ENCODE assay signal across 1 cellular context in genomic region chr14:23162800-23163199, GRCh38.
TF ChIP-seq lines count a peak whose summit lies in the region.

No MANE protein-coding gene starts in this region.

TF ChIP-seq in K562, 482 proteins besides CTCF, POLR2A, EP300 and RAD21:
- TF ChIP-seq MAFF (IDR thresholded peaks at IDR 0.05; ENCODE audit: low read length) (0 out of 2 replicates have a peak, but pooled peaks have one; percentile 3), AFF1 (IDR thresholded peaks at IDR 0.05; ENCODE audit: low read depth in 1 of 2, partially characterized antibody in 2 of 2) (no peak), MTA2 (IDR thresholded peaks at IDR 0.05; ENCODE audit: low read depth) (no peak), MXI1 (IDR thresholded peaks at IDR 0.05; ENCODE audit: low read depth, low read length) (no peak), ZNF512 (tag; IDR thresholded peaks at IDR 0.05) (no peak)
